ENCODE assay signal across 21 cellular contexts in the genomic region with DNA sequence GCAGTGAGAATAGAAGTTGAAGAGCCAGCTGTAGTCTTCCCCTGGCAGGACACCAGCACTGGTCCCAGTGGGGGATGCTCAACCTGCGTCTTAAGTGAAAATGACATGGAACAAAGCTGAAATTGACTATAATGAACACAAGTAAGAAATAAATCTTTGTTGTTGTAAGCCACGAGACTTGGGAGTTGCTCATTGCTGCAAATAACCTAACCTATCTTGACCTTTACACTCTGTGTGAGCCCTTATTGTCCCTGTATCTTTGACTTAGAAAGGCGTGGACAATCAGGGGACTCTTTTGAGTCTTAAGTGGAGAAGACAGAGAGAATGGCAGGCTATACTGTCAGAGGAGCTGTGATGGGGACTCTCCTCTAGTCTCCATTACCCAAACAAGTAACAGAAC. TPM values are rescaled to one million over a fixed set of nuclear protein-coding genes. Genes with fewer than 3 reads are reported as not detected.
"Had no signal": no experiment of that assay in that cellular context is flagged by ENCODE, and none has a peak within 500 bp of the region (broad histone marks: within the 10 kb centered on the region; RNA-seq: fewer than 3 reads in every experiment).

No MANE protein-coding gene starts in this region.

- H3K9me3 Mint-ChIP-seq: effector memory CD8-positive, alpha-beta T cell; naive thymus-derived CD8-positive, alpha-beta T cell; neural crest cell; stimulated activated naive B cell treated with anti-CD40 and anti-IgM and Interleukin-4, amounts not matched to agents 10 μg/mL and 1 μg/mL and 100 μg/mL, for 72 hours; stimulated activated naive CD8-positive, alpha-beta T cell treated with anti-CD3 and anti-CD28 coated beads, Interleukin-15, amount 100 ng/mL, for 72 hours had no signal

- ATAC-seq: effector memory CD8-positive, alpha-beta T cell; gastrocnemius medialis; left lobe of liver; naive thymus-derived CD8-positive, alpha-beta T cell; stimulated activated naive B cell treated with anti-CD40 and anti-IgM and Interleukin-4, amounts not matched to agents 10 μg/mL and 1 μg/mL and 100 μg/mL, for 72 hours had no signal

- H3K4me1 ChIP-seq: esophagus muscularis mucosa, gastrocnemius medialis, right atrium auricular region, transverse colon had no signal

- DNase-seq: effector memory CD8-positive, alpha-beta T cell; gastrocnemius medialis; heart right ventricle; hypothalamus; kidney glomerular epithelial cell; mammary epithelial cell; naive thymus-derived CD8-positive, alpha-beta T cell; ovary; stimulated activated CD4-positive, alpha-beta T cell treated with anti-CD3 and anti-CD28 coated beads, Interleukin-15, amount 100 ng/mL, for 24 hours; stimulated activated CD4-positive, alpha-beta T cell treated with anti-CD3 and anti-CD28 coated beads, Interleukin-1b, Interleukin-23, amount 100 ng/mL, for 48 hours; stimulated activated CD4-positive, alpha-beta T cell treated with anti-CD3 and anti-CD28 coated beads, Interleukin-4, amount 100 ng/mL, for 24 hours; stimulated activated naive B cell treated with anti-CD40 and anti-IgM and Interleukin-4, amounts not matched to agents 10 μg/mL and 1 μg/mL and 100 μg/mL, for 72 hours; stimulated activated naive CD8-positive, alpha-beta T cell treated with anti-CD3 and anti-CD28 coated beads, Interleukin-15, amount 100 ng/mL, for 72 hours; testis; transverse colon had no signal

- H3K27ac ChIP-seq: epithelial cell of prostate, esophagus muscularis mucosa, gastrocnemius medialis, heart right ventricle, ovary, right atrium auricular region, testis, transverse colon had no signal

- H3K27me3 Mint-ChIP-seq: stimulated activated naive B cell treated with anti-CD40 and anti-IgM and Interleukin-4, amounts not matched to agents 10 μg/mL and 1 μg/mL and 100 μg/mL, for 72 hours; stimulated activated naive CD8-positive, alpha-beta T cell treated with anti-CD3 and anti-CD28 coated beads, Interleukin-15, amount 100 ng/mL, for 72 hours had no signal

- H3K4me3 ChIP-seq: esophagus muscularis mucosa, gastrocnemius medialis, heart right ventricle, ovary, right atrium auricular region, testis, transverse colon had no signal

- H3K36me3 ChIP-seq: gastrocnemius medialis, ovary, transverse colon had no signal

- H3K27ac Mint-ChIP-seq: effector memory CD8-positive, alpha-beta T cell; naive thymus-derived CD8-positive, alpha-beta T cell; stimulated activated naive B cell treated with anti-CD40 and anti-IgM and Interleukin-4, amounts not matched to agents 10 μg/mL and 1 μg/mL and 100 μg/mL, for 72 hours had no signal

- H3K36me3 Mint-ChIP-seq: naive thymus-derived CD8-positive, alpha-beta T cell had no signal

- H3K4me3 Mint-ChIP-seq: effector memory CD8-positive, alpha-beta T cell; naive thymus-derived CD8-positive, alpha-beta T cell; neural crest cell; stimulated activated naive B cell treated with anti-CD40 and anti-IgM and Interleukin-4, amounts not matched to agents 10 μg/mL and 1 μg/mL and 100 μg/mL, for 72 hours; stimulated activated naive CD8-positive, alpha-beta T cell treated with anti-CD3 and anti-CD28 coated beads, Interleukin-15, amount 100 ng/mL, for 72 hours had no signal

- FAIRE-seq: islet of Langerhans had no signal

- H3K9me3 ChIP-seq: esophagus muscularis mucosa, gastrocnemius medialis, heart right ventricle, ovary, right atrium auricular region, testis, transverse colon had no signal

- H3K27me3 ChIP-seq: esophagus muscularis mucosa, gastrocnemius medialis, ovary, right atrium auricular region, testis, transverse colon had no signal

RNA-seq across cellular contexts. Expression of a gene that starts 37.7 kb away (rescaled TPM):
- polyA plus RNA-seq: naive thymus-derived CD8-positive, alpha-beta T cell had no signal
